In genomic region chr4:117434424-117434823, GRCh38 we compare ENCODE assay signal across 2 cellular contexts.
TF ChIP-seq lines count a peak whose summit lies in the region.

No MANE protein-coding gene starts in this region.

TF ChIP-seq in GM23338, 12 proteins besides CTCF, POLR2A, EP300 and RAD21:
- no peak for TF ChIP-seq CREB1 (CRISPR knock-in tag; IDR thresholded peaks at IDR 0.05; ENCODE audit: low read depth)
- no peak for TF ChIP-seq EZH2phosphoT487 (IDR thresholded peaks at IDR 0.05; ENCODE audit: unreplicated experiment)
- no peak for TF ChIP-seq REST (IDR thresholded peaks at IDR 0.05; ENCODE audit: unreplicated experiment)
- no peak for TF ChIP-seq EZH2 (IDR thresholded peaks at IDR 0.05; ENCODE audit: low read depth, unreplicated experiment)
- TF ChIP-seq ZNF114 (CRISPR knock-in tag; IDR thresholded peaks at IDR 0.05): no peak
- TF ChIP-seq POLR2AphosphoS5 (IDR thresholded peaks at IDR 0.05; ENCODE audit: low read depth): no peak
- TF ChIP-seq STAT1 (IDR thresholded peaks at IDR 0.05; ENCODE audit: unreplicated experiment): no peak
- TF ChIP-seq JUNB (IDR thresholded peaks at IDR 0.05; ENCODE audit: unreplicated experiment): no peak
- no peak for TF ChIP-seq NANOG (IDR thresholded peaks at IDR 0.05; ENCODE audit: borderline replicate concordance)
- TF ChIP-seq ZNF331 (CRISPR knock-in tag; IDR thresholded peaks at IDR 0.05; ENCODE audit: low read depth): no peak
- no peak for TF ChIP-seq ZNF462 (CRISPR knock-in tag; IDR thresholded peaks at IDR 0.05)
- no peak for TF ChIP-seq ETS1 (IDR thresholded peaks at IDR 0.05)

TF ChIP-seq in H1, 55 proteins besides CTCF, POLR2A, EP300 and RAD21:
- TF ChIP-seq TCF12 (IDR thresholded peaks at IDR 0.05; ENCODE audit: low read depth, low read length) (no peak), FOSL1 (IDR thresholded peaks at IDR 0.05; ENCODE audit: insufficient read depth, low read depth, low read length) (no peak), RXRA (IDR thresholded peaks at IDR 0.05; ENCODE audit: insufficient read depth, low read depth, low read length) (no peak), RFX5 (IDR thresholded peaks at IDR 0.05; ENCODE audit: borderline replicate concordance, low read depth, low read length) (no peak), SIX5 (IDR thresholded peaks at IDR 0.05; ENCODE audit: low read depth, low read length) (no peak), JUN (IDR thresholded peaks at IDR 0.05; ENCODE audit: low read depth, low read length) (no peak), SRF (IDR thresholded peaks at IDR 0.05; ENCODE audit: low read depth, low read length) (no peak), E2F6 (IDR thresholded peaks at IDR 0.05) (no peak)
